In the genomic region with DNA sequence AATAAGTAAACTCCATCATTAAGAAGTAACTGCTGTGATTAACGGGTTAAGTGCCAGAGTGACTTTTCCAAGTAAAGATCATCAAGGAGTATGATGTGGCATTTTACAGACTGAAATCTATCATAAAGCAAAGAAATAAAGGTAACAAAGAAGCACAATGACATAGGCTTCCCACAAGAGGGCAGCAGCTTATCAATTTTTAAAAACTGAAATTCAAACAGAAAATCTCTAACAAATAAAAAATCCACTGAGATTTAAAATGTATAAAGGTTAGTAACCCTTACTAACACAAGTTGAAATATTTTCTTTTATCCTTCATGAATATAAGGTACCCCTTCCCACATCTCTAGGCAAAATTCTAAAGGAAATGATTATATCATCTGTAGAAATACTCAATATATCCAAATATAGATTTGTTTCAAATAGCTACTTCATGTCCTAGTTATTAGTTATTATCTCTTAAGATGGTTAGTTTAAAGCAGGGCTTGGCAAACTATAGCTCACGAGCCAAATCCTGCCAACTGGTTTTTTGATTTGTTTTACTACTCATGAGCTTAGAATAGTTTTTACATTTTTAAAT, we compare ENCODE assay signal across 9 cellular contexts. TPM values are rescaled to one million over a fixed set of nuclear protein-coding genes. Genes with fewer than 3 reads are reported as not detected.
DNase-seq lines count a peak whose midpoint lies in the region; ATAC-seq and TF ChIP-seq lines count a peak whose summit lies in the region.
"Had no signal": no experiment of that assay in that cellular context is flagged by ENCODE, and none has a peak within 500 bp of the region (broad histone marks: within the 10 kb centered on the region; RNA-seq: fewer than 3 reads in every experiment).

No MANE protein-coding gene starts in this region.

- H3K27me3 ChIP-seq in heart right ventricle (no peaks in the 10 kb centered on the region), right cardiac atrium (ENCODE audit: control insufficient read depth, insufficient read depth) (no peaks in the 10 kb centered on the region), WERI-Rb-1 (ENCODE audit: insufficient read depth, low read depth, severe bottlenecking) (no peaks in the 10 kb centered on the region)

- peaks cover 0 to 59% (median 0%) of the 10 kb centered on the region in 9 donors for H3K36me3 ChIP-seq in heart right ventricle
- no peaks in the 10 kb centered on the region; the same call in 1 of the 2 replicates for H3K36me3 ChIP-seq in WERI-Rb-1

- intact Hi-C loops in heart right ventricle (cut with DNase I) (loop anchor here (1.0 to 10.0 kb wide), 7 partner anchors 32 to 630 kb away; no protein-coding TSS in a partner anchor), right cardiac atrium (cut with DNase I) (loop anchor here (2.0 to 10.0 kb wide), 4 partner anchors 178 to 628 kb away; no protein-coding TSS in a partner anchor)

- no peak for DNase-seq in heart right ventricle
- DNase-seq in right cardiac atrium = no peak
- DNase-seq in LoVo (ENCODE audit: low spot score) = peak; percentile 66
- DNase-seq in WERI-Rb-1 = no peak
- DNase-seq in germinal center (ENCODE audit: low spot score) = peak; percentile 30
- no peak for DNase-seq in stimulated activated effector memory CD8-positive, alpha-beta T cell treated with anti-CD3 and anti-CD28 coated beads, Interleukin-12 subunit alpha, Interleukin-12 subunit beta, amount 100 ng/mL, for 72 hours (ENCODE audit: low spot score in 2 of 2)
- DNase-seq in activated CD4-positive, CD25-positive, alpha-beta regulatory T cell treated with anti-CD3 and anti-CD28 coated beads, Interleukin-2, amount 50 U/mL, for 72 hours = no peak

- H3K27ac ChIP-seq in heart right ventricle (no peak overlapping the region), right cardiac atrium (ENCODE audit: low read length) (no peak overlapping the region), WERI-Rb-1 (no peak overlapping the region)

- H3K9me3 Mint-ChIP-seq in stimulated activated effector memory CD8-positive, alpha-beta T cell treated with anti-CD3 and anti-CD28 coated beads, Interleukin-12 subunit alpha, Interleukin-12 subunit beta, amount 100 ng/mL, for 72 hours = no peaks in the 10 kb centered on the region
- H3K9me3 Mint-ChIP-seq: stimulated activated naive CD8-positive, alpha-beta T cell treated with anti-CD3 and anti-CD28 coated beads, Interleukin-15, Interleukin-2, amounts not matched to agents 100 ng/mL and 50 ng/mL, for 24 hours had no signal

- H3K4me3 ChIP-seq in heart right ventricle (no peak overlapping the region), right cardiac atrium (ENCODE audit: low read length) (no peak overlapping the region), WERI-Rb-1 (ENCODE audit: low read depth, low read length) (no peak overlapping the region)

- ATAC-seq in heart right ventricle = no peak
- ATAC-seq in right cardiac atrium = no peak
- ATAC-seq in stimulated activated effector memory CD8-positive, alpha-beta T cell treated with anti-CD3 and anti-CD28 coated beads, Interleukin-12 subunit alpha, Interleukin-12 subunit beta, amount 100 ng/mL, for 72 hours = peak; percentile 46
- no peak for ATAC-seq in HG03442 (IDR thresholded peaks at IDR 0.05; ENCODE audit: unreplicated experiment)

- H3K4me1 ChIP-seq in heart right ventricle = peaks cover 0 to 22% (median 8%) of the 10 kb centered on the region in 9 donors
- H3K4me1 ChIP-seq in right cardiac atrium (ENCODE audit: control insufficient read depth, insufficient read depth, low read length) = no peaks in the 10 kb centered on the region

- 40 to 74% methylated on average over 2 of the region's 2 CpGs for WGBS in heart right ventricle, 2 donors
- WGBS in right cardiac atrium = 46% methylated on average over 2 of the region's 2 CpGs

- peaks cover 100% of the 10 kb centered on the region for H3K36me3 Mint-ChIP-seq in stimulated activated effector memory CD8-positive, alpha-beta T cell treated with anti-CD3 and anti-CD28 coated beads, Interleukin-12 subunit alpha, Interleukin-12 subunit beta, amount 100 ng/mL, for 72 hours

- no peak overlapping the region for H3K4me3 Mint-ChIP-seq in stimulated activated effector memory CD8-positive, alpha-beta T cell treated with anti-CD3 and anti-CD28 coated beads, Interleukin-12 subunit alpha, Interleukin-12 subunit beta, amount 100 ng/mL, for 72 hours
- H3K4me3 Mint-ChIP-seq: stimulated activated naive CD8-positive, alpha-beta T cell treated with anti-CD3 and anti-CD28 coated beads, Interleukin-15, Interleukin-2, amounts not matched to agents 100 ng/mL and 50 ng/mL, for 24 hours had no signal

- H3K4me1 Mint-ChIP-seq in stimulated activated effector memory CD8-positive, alpha-beta T cell treated with anti-CD3 and anti-CD28 coated beads, Interleukin-12 subunit alpha, Interleukin-12 subunit beta, amount 100 ng/mL, for 72 hours = peaks cover 22% of the 10 kb centered on the region

- H3K27ac Mint-ChIP-seq in stimulated activated effector memory CD8-positive, alpha-beta T cell treated with anti-CD3 and anti-CD28 coated beads, Interleukin-12 subunit alpha, Interleukin-12 subunit beta, amount 100 ng/mL, for 72 hours = no peak overlapping the region
- H3K27ac Mint-ChIP-seq: stimulated activated naive CD8-positive, alpha-beta T cell treated with anti-CD3 and anti-CD28 coated beads, Interleukin-15, Interleukin-2, amounts not matched to agents 100 ng/mL and 50 ng/mL, for 24 hours had no signal

- TF ChIP-seq CTCF in heart right ventricle (IDR thresholded peaks at IDR 0.05) = peak; percentile 55 to 90 (median 80)
- peak; percentile 39 for TF ChIP-seq CTCF in WERI-Rb-1 (IDR thresholded peaks at IDR 0.05; ENCODE audit: low read depth, low read length)

- H3K9me3 ChIP-seq in heart right ventricle = no peaks in the 10 kb centered on the region
- H3K9me3 ChIP-seq in right cardiac atrium (ENCODE audit: control insufficient read depth, low read length) = no peaks in the 10 kb centered on the region
- no peaks in the 10 kb centered on the region for H3K9me3 ChIP-seq in WERI-Rb-1 (ENCODE audit: severe bottlenecking)

RNA-seq across cellular contexts. Expression of a gene that starts 29.2 kb away (rescaled TPM):
- total RNA-seq in heart right ventricle (10 to 100 TPM; 33.3 to 51.8 (median 43.0) TPM), right cardiac atrium (10 to 100 TPM; 60.4 to 69.6 (median 60.8) TPM)
- polyA plus RNA-seq in heart right ventricle (10 to 100 TPM; 16.5 to 60.8 TPM), right cardiac atrium (45.5 TPM)

RNA-seq across cellular contexts. Expression of a gene that starts 38.1 kb away (rescaled TPM):
- total RNA-seq in heart right ventricle (not detected), right cardiac atrium (not detected)
- polyA plus RNA-seq in heart right ventricle (not detected), right cardiac atrium (not detected)

Comparison
In these comparisons a context has a peak if more than half of its experiments do, and no peak if none do; other contexts are left out.
1. DNase-seq: peak in LoVo (single experiment) and germinal center (single experiment); none in heart right ventricle (0 of 2), right cardiac atrium (0 of 3), WERI-Rb-1 (single experiment), stimulated activated effector memory CD8-positive, alpha-beta T cell treated with anti-CD3 and anti-CD28 coated beads, Interleukin-12 subunit alpha, Interleukin-12 subunit beta, amount 100 ng/mL, for 72 hours (0 of 2) and activated CD4-positive, CD25-positive, alpha-beta regulatory T cell treated with anti-CD3 and anti-CD28 coated beads, Interleukin-2, amount 50 U/mL, for 72 hours (single experiment).